28 cellular contexts compared by ENCODE assay signal in genomic region chr10:70677016-70677415, GRCh38. TPM values are rescaled to one million over a fixed set of nuclear protein-coding genes. Genes with fewer than 3 reads are reported as not detected.
"Had no signal": no experiment of that assay in that cellular context is flagged by ENCODE, and none has a peak within 500 bp of the region (broad histone marks: within the 10 kb centered on the region; RNA-seq: fewer than 3 reads in every experiment).

No MANE protein-coding gene starts in this region.

- H3K9me3 ChIP-seq: esophagus squamous epithelium, gastrocnemius medialis, heart right ventricle, left lung, lower lobe of right lung, mucosa of descending colon had no signal

- H3K27ac ChIP-seq: coronary artery, dorsolateral prefrontal cortex, epithelial cell of prostate, esophagus squamous epithelium, gastrocnemius medialis, heart right ventricle, left lung, lower lobe of right lung had no signal

- FAIRE-seq: colon, endometrium, islet of Langerhans, keratinocyte had no signal

- H3K9me3 Mint-ChIP-seq: mesothelial cell of epicardium had no signal

- ATAC-seq: esophagus mucosa, gastrocnemius medialis, heart right ventricle, left cardiac atrium, left lung, left ventricle myocardium superior, lower lobe of right lung, mucosa of descending colon had no signal

- H3K4me3 Mint-ChIP-seq: mesothelial cell of epicardium had no signal

- H3K4me3 ChIP-seq: coronary artery, dorsolateral prefrontal cortex, esophagus squamous epithelium, gastrocnemius medialis, heart right ventricle, left lung, lower lobe of right lung, mucosa of descending colon had no signal

- H3K36me3 Mint-ChIP-seq: mesothelial cell of epicardium had no signal

- H3K36me3 ChIP-seq: esophagus squamous epithelium, gastrocnemius medialis, heart right ventricle, left lung, lower lobe of right lung had no signal

- DNase-seq: dermis blood vessel endothelial cell; effector CD4-positive, alpha-beta T cell; effector memory CD4-positive, alpha-beta T cell; erythroblast; esophagus squamous epithelium; foreskin fibroblast; foreskin melanocyte; gastrocnemius medialis; glutamatergic neuron; head of caudate nucleus; heart right ventricle; hippocampal formation; left cardiac atrium; left lung; left ventricle myocardium superior; lower lobe of right lung; mesenchymal stem cell; mucosa of descending colon had no signal

- H3K27ac Mint-ChIP-seq: mesothelial cell of epicardium had no signal

RNA-seq across cellular contexts. Expression of gene ADAMTS14, which starts 4.7 kb away (rescaled TPM):
- total RNA-seq: lung microvascular endothelial cell had no signal
